Comparison of ENCODE assay signal across 19 cellular contexts in the genomic region with DNA sequence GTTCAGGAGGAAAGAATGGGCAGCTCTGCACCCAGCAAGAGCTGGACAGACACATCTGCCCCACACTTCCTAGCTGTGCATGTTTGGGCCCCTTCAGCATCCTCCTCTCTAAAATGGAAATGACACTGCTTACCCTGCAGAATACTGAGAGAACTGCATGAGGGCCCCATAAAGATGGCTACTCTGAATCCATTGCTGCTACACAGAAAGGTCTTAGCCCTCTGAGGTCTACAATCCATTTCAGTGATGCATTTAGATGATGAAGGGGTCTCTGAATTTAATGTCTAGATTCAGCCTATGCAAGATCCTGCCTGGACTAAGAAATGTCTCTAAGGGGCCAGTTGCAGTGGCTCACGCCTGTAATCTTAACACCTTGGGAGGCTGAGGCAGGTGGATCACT. TPM values are rescaled to one million over a fixed set of nuclear protein-coding genes. Genes with fewer than 3 reads are reported as not detected.
DNase-seq lines count a peak whose midpoint lies in the region; ATAC-seq and TF ChIP-seq lines count a peak whose summit lies in the region.
"Had no signal": no experiment of that assay in that cellular context is flagged by ENCODE, and none has a peak within 500 bp of the region (broad histone marks: within the 10 kb centered on the region; RNA-seq: fewer than 3 reads in every experiment).

No MANE protein-coding gene starts in this region.

- H3K9me3 ChIP-seq in SU-DHL-6 (ENCODE audit: insufficient read depth, low read length): no peaks in the 10 kb centered on the region
- H3K9me3 ChIP-seq: A549, Caco-2, HAP-1 had no signal

- peaks cover 10 to 12% of the 10 kb centered on the region in 2 donors for H3K4me1 Mint-ChIP-seq in natural killer cell treated with Interleukin-12 subunit alpha and Interleukin-12 subunit beta and Interleukin-15 and Interleukin-18, amount 100 ng/mL, for 72 hours (ENCODE audit: low read depth in 2 of 2)
- peaks cover 11 to 12% of the 10 kb centered on the region in 2 donors for H3K4me1 Mint-ChIP-seq in natural killer cell

- H3K36me3 Mint-ChIP-seq in natural killer cell treated with Interleukin-12 subunit alpha and Interleukin-12 subunit beta and Interleukin-15 and Interleukin-18, amount 100 ng/mL, for 72 hours: no peaks in the 10 kb centered on the region
- no peaks in the 10 kb centered on the region for H3K36me3 Mint-ChIP-seq in natural killer cell

- no peaks in the 10 kb centered on the region for H3K36me3 ChIP-seq in SU-DHL-6 (ENCODE audit: low read length)
- H3K36me3 ChIP-seq: HAP-1 had no signal

- no peak overlapping the region for H2AFZ ChIP-seq in SU-DHL-6 (ENCODE audit: low read depth, low read length, severe bottlenecking)

- peaks cover 62% of the 10 kb centered on the region for H3F3A ChIP-seq in SU-DHL-6 (ENCODE audit: insufficient read depth)

- peak overlapping the region; percentile 97 for H3K4me2 ChIP-seq in SU-DHL-6 (ENCODE audit: low read depth, low read length, poor library complexity, severe bottlenecking)
- H3K4me2 ChIP-seq: A549 had no signal

- 0 out of 2 replicates have a peak overlapping the region, but pooled peaks have one; percentile 0 for H3K9ac ChIP-seq in SU-DHL-6 (ENCODE audit: low read length)

- no peaks in the 10 kb centered on the region for H3K27me3 ChIP-seq in SU-DHL-6 (ENCODE audit: low read length)

- H3K9me2 ChIP-seq in SU-DHL-6 (replicated peaks; ENCODE audit: insufficient read depth, low read length): no peaks in the 10 kb centered on the region

- TF ChIP-seq CTCF in natural killer cell (IDR thresholded peaks at IDR 0.05) (no peak), SU-DHL-6 (IDR thresholded peaks at IDR 0.05; ENCODE audit: insufficient read depth, low read length, poor library complexity, severe bottlenecking) (no peak), subcutaneous adipose tissue (IDR thresholded peaks at IDR 0.05; ENCODE audit: low read depth) (peak; percentile 74)

- intact Hi-C loops in natural killer cell (cut with micrococcal nuclease): no loop called here

- ATAC-seq in natural killer cell treated with Interleukin-12 subunit alpha and Interleukin-12 subunit beta and Interleukin-15 and Interleukin-18, amount 100 ng/mL, for 72 hours: no peak
- ATAC-seq in natural killer cell: no peak
- no peak for ATAC-seq in HG03521 (IDR thresholded peaks at IDR 0.05; ENCODE audit: unreplicated experiment)
- ATAC-seq: A549, K562 had no signal

- H3K79me2 ChIP-seq in SU-DHL-6 (ENCODE audit: insufficient read depth, low read length): peaks cover 100% of the 10 kb centered on the region

- peaks cover 26 to 30% of the 10 kb centered on the region in 2 donors for H3K27me3 Mint-ChIP-seq in natural killer cell treated with Interleukin-12 subunit alpha and Interleukin-12 subunit beta and Interleukin-15 and Interleukin-18, amount 100 ng/mL, for 72 hours
- H3K27me3 Mint-ChIP-seq in natural killer cell (ENCODE audit: low read depth in 2 of 2): peaks cover 20 to 33% of the 10 kb centered on the region in 2 donors

- peak; percentile 3 for DNase-seq in natural killer cell treated with Interleukin-12 subunit alpha and Interleukin-12 subunit beta and Interleukin-15 and Interleukin-18, amount 100 ng/mL, for 72 hours (ENCODE audit: low spot score)
- no peak for DNase-seq in natural killer cell
- no peak for DNase-seq in activated gamma-delta T cell (lab: John Stamatoyannopoulos, UW)
- no peak for DNase-seq in NCI-H69 (lab: John Stamatoyannopoulos, UW)
- DNase-seq: AML-193; Caco-2; CD4-positive, alpha-beta T cell; DMS79; GF-D8; IMR-90 had no signal

- no peak overlapping the region for H3K27ac Mint-ChIP-seq in natural killer cell treated with Interleukin-12 subunit alpha and Interleukin-12 subunit beta and Interleukin-15 and Interleukin-18, amount 100 ng/mL, for 72 hours
- H3K27ac Mint-ChIP-seq in natural killer cell: no peak overlapping the region
- H3K27ac Mint-ChIP-seq: CD4-positive, alpha-beta T cell had no signal

- H3K9me3 Mint-ChIP-seq in natural killer cell treated with Interleukin-12 subunit alpha and Interleukin-12 subunit beta and Interleukin-15 and Interleukin-18, amount 100 ng/mL, for 72 hours: no peaks in the 10 kb centered on the region
- no peaks in the 10 kb centered on the region for H3K9me3 Mint-ChIP-seq in natural killer cell
- H3K9me3 Mint-ChIP-seq: CD4-positive, alpha-beta T cell had no signal

- H3K27ac ChIP-seq in SU-DHL-6 (ENCODE audit: low read depth, low read length): peak overlapping the region; percentile 86
- H3K27ac ChIP-seq: 22Rv1, A549, C4-2B, HL-60 had no signal

- no peak overlapping the region for H3K4me3 ChIP-seq in SU-DHL-6 (ENCODE audit: insufficient read depth, low read length, poor library complexity, severe bottlenecking)
- H3K4me3 ChIP-seq: A549, HAP-1, K562 had no signal

- no peak overlapping the region for H3K4me3 Mint-ChIP-seq in natural killer cell treated with Interleukin-12 subunit alpha and Interleukin-12 subunit beta and Interleukin-15 and Interleukin-18, amount 100 ng/mL, for 72 hours
- no peak overlapping the region for H3K4me3 Mint-ChIP-seq in natural killer cell
- H3K4me3 Mint-ChIP-seq: CD4-positive, alpha-beta T cell had no signal

- peaks cover 4% of the 10 kb centered on the region; the same call in 1 of the 2 replicates for H4K20me1 ChIP-seq in SU-DHL-6 (ENCODE audit: low read depth, low read length)

RNA-seq across cellular contexts. Expression of gene BMP7, which starts 11.3 kb away (rescaled TPM):
- total RNA-seq in natural killer cell treated with Interleukin-12 subunit alpha and Interleukin-12 subunit beta and Interleukin-15 and Interleukin-18, amount 100 ng/mL, for 72 hours: not detected
- total RNA-seq in natural killer cell: not detected
- under 1 TPM in 2 of 4 donors, not detected in 2; 0.44 to 0.82 TPM for total RNA-seq in subcutaneous adipose tissue
- total RNA-seq: CD4-positive, alpha-beta T cell; IMR-90 had no signal
